In the genomic region with DNA sequence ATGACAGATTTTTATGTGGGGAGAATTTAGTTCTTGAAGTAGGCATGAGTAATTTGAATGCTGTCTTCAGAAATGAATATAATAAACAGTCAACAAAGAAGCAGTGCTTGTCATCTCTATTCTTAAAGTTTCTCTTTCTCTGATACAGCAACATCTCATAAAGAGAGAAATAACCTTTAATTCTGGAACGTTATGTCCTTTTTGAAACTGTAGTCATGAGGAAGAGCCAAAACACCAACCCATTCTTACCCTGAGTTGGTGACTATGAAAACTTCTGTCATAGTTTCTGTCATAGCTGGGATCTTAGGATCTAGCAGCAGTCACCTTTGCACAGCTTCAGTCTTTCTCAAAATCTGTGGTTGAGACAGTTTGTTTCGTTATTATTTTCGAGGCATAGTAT, we compare ENCODE assay signal across 18 cellular contexts. TPM values are rescaled to one million over a fixed set of nuclear protein-coding genes. Genes with fewer than 3 reads are reported as not detected.
"Had no signal": no experiment of that assay in that cellular context is flagged by ENCODE, and none has a peak within 500 bp of the region (broad histone marks: within the 10 kb centered on the region; RNA-seq: fewer than 3 reads in every experiment).

No MANE protein-coding gene starts in this region.

- H3K27ac Mint-ChIP-seq: activated naive CD8-positive, alpha-beta T cell treated with anti-CD3 and anti-CD28 coated beads for 36 hours; activated T-cell treated with anti-CD3 and anti-CD28 coated beads, Interleukin-2, amount 50 U/mL, for 24 hours; stimulated activated memory B cell treated with anti-CD40 and anti-IgM and Interleukin-4, amounts not matched to agents 10 μg/mL and 1 μg/mL and 100 μg/mL, for 72 hours had no signal

- H3K27me3 Mint-ChIP-seq: activated naive CD8-positive, alpha-beta T cell treated with anti-CD3 and anti-CD28 coated beads for 36 hours; activated T-cell treated with anti-CD3 and anti-CD28 coated beads, Interleukin-2, amount 50 U/mL, for 24 hours; stimulated activated memory B cell treated with anti-CD40 and anti-IgM and Interleukin-4, amounts not matched to agents 10 μg/mL and 1 μg/mL and 100 μg/mL, for 72 hours had no signal

- H3K27ac ChIP-seq: colonic mucosa had no signal

- H3K27me3 ChIP-seq: colonic mucosa had no signal

- H3K9me3 Mint-ChIP-seq: activated naive CD8-positive, alpha-beta T cell treated with anti-CD3 and anti-CD28 coated beads for 36 hours; activated T-cell treated with anti-CD3 and anti-CD28 coated beads, Interleukin-2, amount 50 U/mL, for 24 hours; nephron; stimulated activated memory B cell treated with anti-CD40 and anti-IgM and Interleukin-4, amounts not matched to agents 10 μg/mL and 1 μg/mL and 100 μg/mL, for 72 hours had no signal

- H3K4me2 ChIP-seq: smooth muscle cell had no signal

- H3K4me1 ChIP-seq: colonic mucosa had no signal

- ATAC-seq: SK-N-SH treated with all-trans-retinoic acid at 6 μM for 48 hours; stimulated activated memory B cell treated with anti-CD40 and anti-IgM and Interleukin-4, amounts not matched to agents 10 μg/mL and 1 μg/mL and 100 μg/mL, for 72 hours had no signal

- DNase-seq: activated CD4-positive, CD25-positive, alpha-beta regulatory T cell; activated gamma-delta T cell treated with Interleukin-2 at 50 U/mL for 16 hours; activated naive CD8-positive, alpha-beta T cell treated with anti-CD3 and anti-CD28 coated beads for 36 hours; activated T-cell treated with anti-CD3 and anti-CD28 coated beads, Interleukin-2, amount 50 U/mL, for 24 hours; anterior cingulate cortex; colonic mucosa; effector CD4-positive, alpha-beta T cell; SHP77; substantia nigra had no signal

- H3K4me1 Mint-ChIP-seq: stimulated activated memory B cell treated with anti-CD40 and anti-IgM and Interleukin-4, amounts not matched to agents 10 μg/mL and 1 μg/mL and 100 μg/mL, for 72 hours had no signal

- H3K9me3 ChIP-seq: colonic mucosa had no signal

- H3K4me3 Mint-ChIP-seq: activated naive CD8-positive, alpha-beta T cell treated with anti-CD3 and anti-CD28 coated beads for 36 hours; activated T-cell treated with anti-CD3 and anti-CD28 coated beads, Interleukin-2, amount 50 U/mL, for 24 hours; nephron; stimulated activated memory B cell treated with anti-CD40 and anti-IgM and Interleukin-4, amounts not matched to agents 10 μg/mL and 1 μg/mL and 100 μg/mL, for 72 hours had no signal

- H3K4me3 ChIP-seq: colonic mucosa, smooth muscle cell had no signal

RNA-seq across cellular contexts. Expression of gene GAS2L2, which starts 36.9 kb away (rescaled TPM):
- total RNA-seq: mucosa of gallbladder; osteoblast; smooth muscle cell; T-helper 1 cell treated with Interleukin-12 subunit alpha and Interleukin-12 subunit beta and Interleukin-4 antibody, amounts not matched to agents 30 ng/mL and 1 ng/mL, for 36 hours had no signal
- polyA plus RNA-seq: smooth muscle cell had no signal

RNA-seq across cellular contexts. Expression of gene C17orf50, which starts 44.5 kb away (rescaled TPM):
- total RNA-seq: activated naive CD8-positive, alpha-beta T cell treated with anti-CD3 and anti-CD28 coated beads for 36 hours; colonic mucosa; lung microvascular endothelial cell; mucosa of gallbladder; osteoblast; renal cortical epithelial cell; smooth muscle cell; T-helper 1 cell treated with Interleukin-12 subunit alpha and Interleukin-12 subunit beta and Interleukin-4 antibody, amounts not matched to agents 30 ng/mL and 1 ng/mL, for 36 hours had no signal
